1 cellular context compared by ENCODE assay signal in genomic region chr3:12558706-12559105, GRCh38.
TF ChIP-seq lines count a peak whose summit lies in the region.

No MANE protein-coding gene starts in this region.

TF ChIP-seq in H1, 55 proteins besides CTCF, POLR2A, EP300 and RAD21 (continued from another document):
- TF ChIP-seq, protein P1, sequence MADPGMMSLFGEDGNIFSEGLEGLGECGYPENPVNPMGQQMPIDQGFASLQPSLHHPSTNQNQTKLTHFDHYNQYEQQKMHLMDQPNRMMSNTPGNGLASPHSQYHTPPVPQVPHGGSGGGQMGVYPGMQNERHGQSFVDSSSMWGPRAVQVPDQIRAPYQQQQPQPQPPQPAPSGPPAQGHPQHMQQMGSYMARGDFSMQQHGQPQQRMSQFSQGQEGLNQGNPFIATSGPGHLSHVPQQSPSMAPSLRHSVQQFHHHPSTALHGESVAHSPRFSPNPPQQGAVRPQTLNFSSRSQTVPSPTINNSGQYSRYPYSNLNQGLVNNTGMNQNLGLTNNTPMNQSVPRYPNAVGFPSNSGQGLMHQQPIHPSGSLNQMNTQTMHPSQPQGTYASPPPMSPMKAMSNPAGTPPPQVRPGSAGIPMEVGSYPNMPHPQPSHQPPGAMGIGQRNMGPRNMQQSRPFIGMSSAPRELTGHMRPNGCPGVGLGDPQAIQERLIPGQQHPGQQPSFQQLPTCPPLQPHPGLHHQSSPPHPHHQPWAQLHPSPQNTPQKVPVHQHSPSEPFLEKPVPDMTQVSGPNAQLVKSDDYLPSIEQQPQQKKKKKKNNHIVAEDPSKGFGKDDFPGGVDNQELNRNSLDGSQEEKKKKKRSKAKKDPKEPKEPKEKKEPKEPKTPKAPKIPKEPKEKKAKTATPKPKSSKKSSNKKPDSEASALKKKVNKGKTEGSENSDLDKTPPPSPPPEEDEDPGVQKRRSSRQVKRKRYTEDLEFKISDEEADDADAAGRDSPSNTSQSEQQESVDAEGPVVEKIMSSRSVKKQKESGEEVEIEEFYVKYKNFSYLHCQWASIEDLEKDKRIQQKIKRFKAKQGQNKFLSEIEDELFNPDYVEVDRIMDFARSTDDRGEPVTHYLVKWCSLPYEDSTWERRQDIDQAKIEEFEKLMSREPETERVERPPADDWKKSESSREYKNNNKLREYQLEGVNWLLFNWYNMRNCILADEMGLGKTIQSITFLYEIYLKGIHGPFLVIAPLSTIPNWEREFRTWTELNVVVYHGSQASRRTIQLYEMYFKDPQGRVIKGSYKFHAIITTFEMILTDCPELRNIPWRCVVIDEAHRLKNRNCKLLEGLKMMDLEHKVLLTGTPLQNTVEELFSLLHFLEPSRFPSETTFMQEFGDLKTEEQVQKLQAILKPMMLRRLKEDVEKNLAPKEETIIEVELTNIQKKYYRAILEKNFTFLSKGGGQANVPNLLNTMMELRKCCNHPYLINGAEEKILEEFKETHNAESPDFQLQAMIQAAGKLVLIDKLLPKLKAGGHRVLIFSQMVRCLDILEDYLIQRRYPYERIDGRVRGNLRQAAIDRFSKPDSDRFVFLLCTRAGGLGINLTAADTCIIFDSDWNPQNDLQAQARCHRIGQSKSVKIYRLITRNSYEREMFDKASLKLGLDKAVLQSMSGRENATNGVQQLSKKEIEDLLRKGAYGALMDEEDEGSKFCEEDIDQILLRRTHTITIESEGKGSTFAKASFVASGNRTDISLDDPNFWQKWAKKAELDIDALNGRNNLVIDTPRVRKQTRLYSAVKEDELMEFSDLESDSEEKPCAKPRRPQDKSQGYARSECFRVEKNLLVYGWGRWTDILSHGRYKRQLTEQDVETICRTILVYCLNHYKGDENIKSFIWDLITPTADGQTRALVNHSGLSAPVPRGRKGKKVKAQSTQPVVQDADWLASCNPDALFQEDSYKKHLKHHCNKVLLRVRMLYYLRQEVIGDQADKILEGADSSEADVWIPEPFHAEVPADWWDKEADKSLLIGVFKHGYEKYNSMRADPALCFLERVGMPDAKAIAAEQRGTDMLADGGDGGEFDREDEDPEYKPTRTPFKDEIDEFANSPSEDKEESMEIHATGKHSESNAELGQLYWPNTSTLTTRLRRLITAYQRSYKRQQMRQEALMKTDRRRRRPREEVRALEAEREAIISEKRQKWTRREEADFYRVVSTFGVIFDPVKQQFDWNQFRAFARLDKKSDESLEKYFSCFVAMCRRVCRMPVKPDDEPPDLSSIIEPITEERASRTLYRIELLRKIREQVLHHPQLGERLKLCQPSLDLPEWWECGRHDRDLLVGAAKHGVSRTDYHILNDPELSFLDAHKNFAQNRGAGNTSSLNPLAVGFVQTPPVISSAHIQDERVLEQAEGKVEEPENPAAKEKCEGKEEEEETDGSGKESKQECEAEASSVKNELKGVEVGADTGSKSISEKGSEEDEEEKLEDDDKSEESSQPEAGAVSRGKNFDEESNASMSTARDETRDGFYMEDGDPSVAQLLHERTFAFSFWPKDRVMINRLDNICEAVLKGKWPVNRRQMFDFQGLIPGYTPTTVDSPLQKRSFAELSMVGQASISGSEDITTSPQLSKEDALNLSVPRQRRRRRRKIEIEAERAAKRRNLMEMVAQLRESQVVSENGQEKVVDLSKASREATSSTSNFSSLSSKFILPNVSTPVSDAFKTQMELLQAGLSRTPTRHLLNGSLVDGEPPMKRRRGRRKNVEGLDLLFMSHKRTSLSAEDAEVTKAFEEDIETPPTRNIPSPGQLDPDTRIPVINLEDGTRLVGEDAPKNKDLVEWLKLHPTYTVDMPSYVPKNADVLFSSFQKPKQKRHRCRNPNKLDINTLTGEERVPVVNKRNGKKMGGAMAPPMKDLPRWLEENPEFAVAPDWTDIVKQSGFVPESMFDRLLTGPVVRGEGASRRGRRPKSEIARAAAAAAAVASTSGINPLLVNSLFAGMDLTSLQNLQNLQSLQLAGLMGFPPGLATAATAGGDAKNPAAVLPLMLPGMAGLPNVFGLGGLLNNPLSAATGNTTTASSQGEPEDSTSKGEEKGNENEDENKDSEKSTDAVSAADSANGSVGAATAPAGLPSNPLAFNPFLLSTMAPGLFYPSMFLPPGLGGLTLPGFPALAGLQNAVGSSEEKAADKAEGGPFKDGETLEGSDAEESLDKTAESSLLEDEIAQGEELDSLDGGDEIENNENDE (IDR thresholded peaks at IDR 0.05; ENCODE audit: insufficient replicate concordance, low read length), result no peak
- TF ChIP-seq SIN3A (conservative IDR thresholded peaks at IDR 0.05 in 1 of 2, IDR thresholded peaks at IDR 0.05 in 1 of 2; ENCODE audit: low read depth in 1 of 2, low read length in 2 of 2), result no peak
- no peak for TF ChIP-seq NRF1 (IDR thresholded peaks at IDR 0.05; ENCODE audit: low read depth, low read length)
- TF ChIP-seq BCL11A (IDR thresholded peaks at IDR 0.05; ENCODE audit: low read depth in 2 of 2, low read length in 2 of 2), result no peak
- TF ChIP-seq KDM1A (IDR thresholded peaks at IDR 0.05; ENCODE audit: borderline replicate concordance, low read length), result no peak
- TF ChIP-seq TEAD4 (IDR thresholded peaks at IDR 0.05; ENCODE audit: low read depth, low read length), result no peak
- TF ChIP-seq CTBP2 (IDR thresholded peaks at IDR 0.05; ENCODE audit: borderline replicate concordance, insufficient read depth, insufficient read length, low read length), result no peak
- TF ChIP-seq TCF12 (IDR thresholded peaks at IDR 0.05; ENCODE audit: low read depth, low read length), result no peak
- TF ChIP-seq PHF8 (conservative IDR thresholded peaks at IDR 0.05; ENCODE audit: low read depth, low read length), result no peak
- no peak for TF ChIP-seq BRCA1 (IDR thresholded peaks at IDR 0.05; ENCODE audit: low read depth, low read length)
- no peak for TF ChIP-seq SP4 (IDR thresholded peaks at IDR 0.05; ENCODE audit: low read length)
- no peak for TF ChIP-seq CHD1 (IDR thresholded peaks at IDR 0.05; ENCODE audit: low read depth, low read length)
- TF ChIP-seq SIX5 (IDR thresholded peaks at IDR 0.05; ENCODE audit: low read depth, low read length), result no peak
- TF ChIP-seq FOSL1 (IDR thresholded peaks at IDR 0.05; ENCODE audit: insufficient read depth, low read depth, low read length), result no peak
- no peak for TF ChIP-seq TBP (IDR thresholded peaks at IDR 0.05; ENCODE audit: low read depth, low read length)
TF ChIP-seq in H1: peak in this region for 0.
